In the genomic region with DNA sequence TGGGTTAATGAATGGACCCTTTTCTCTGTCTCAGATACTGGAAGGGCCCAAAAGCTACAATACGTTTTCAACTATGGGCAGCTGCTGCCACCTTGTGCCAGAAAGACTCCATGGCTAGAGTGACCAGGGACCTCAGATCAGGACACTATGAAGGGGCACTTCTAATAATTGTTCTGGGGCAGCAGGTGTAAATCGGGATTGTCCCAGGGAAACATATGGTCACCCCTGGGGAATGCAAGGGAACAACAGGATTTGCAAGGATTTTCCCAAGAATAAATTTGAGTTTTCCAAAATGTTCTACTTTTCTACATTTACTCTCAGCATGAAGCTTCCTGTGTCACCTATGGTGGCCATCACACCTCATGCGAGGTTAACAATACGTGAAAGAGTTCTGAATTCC, we compare ENCODE assay signal across 8 cellular contexts. TPM values are rescaled to one million over a fixed set of nuclear protein-coding genes. Genes with fewer than 3 reads are reported as not detected.
DNase-seq lines count a peak whose midpoint lies in the region; ATAC-seq and TF ChIP-seq lines count a peak whose summit lies in the region.

No MANE protein-coding gene starts in this region.

- H3K4me3 Mint-ChIP-seq in activated naive CD4-positive, alpha-beta T cell treated with anti-CD3 and anti-CD28 coated beads for 36 hours: no peak overlapping the region

- H3K27me3 ChIP-seq in Loucy (ENCODE audit: insufficient read depth, low read length, poor library complexity, severe bottlenecking) (no peaks in the 10 kb centered on the region), SK-N-SH (ENCODE audit: insufficient read depth) (peaks cover 46% of the 10 kb centered on the region; the same call in 1 of the 2 replicates)

- TF ChIP-seq RAD21 in SK-N-SH (IDR thresholded peaks at IDR 0.05; ENCODE audit: low read length): peak; percentile 85

- H3K36me3 Mint-ChIP-seq in activated naive CD4-positive, alpha-beta T cell treated with anti-CD3 and anti-CD28 coated beads for 36 hours (ENCODE audit: low read depth): no peaks in the 10 kb centered on the region

- H3K27me3 Mint-ChIP-seq in activated naive CD4-positive, alpha-beta T cell treated with anti-CD3 and anti-CD28 coated beads for 36 hours (ENCODE audit: low read depth): no peaks in the 10 kb centered on the region

- H2AFZ ChIP-seq in Loucy (ENCODE audit: low read length) (no peak overlapping the region), SK-N-SH (ENCODE audit: low read depth) (no peak overlapping the region)

- H3K4me3 ChIP-seq in Loucy (ENCODE audit: low read length, poor library complexity, severe bottlenecking): no peak overlapping the region
- H3K4me3 ChIP-seq in SK-N-SH (ENCODE audit: low read depth in 2 of 2, low read length in 1 of 2): no peak overlapping the region

- TF ChIP-seq EP300 in SK-N-SH (IDR thresholded peaks at IDR 0.05; ENCODE audit: borderline replicate concordance in 1 of 2, low read depth in 1 of 2, low read length in 1 of 2): no peak

- H3K4me1 ChIP-seq in Loucy (ENCODE audit: insufficient read depth, low read length, poor library complexity, severe bottlenecking) (no peaks in the 10 kb centered on the region), SK-N-SH (ENCODE audit: control insufficient read depth in 1 of 2, insufficient read depth in 2 of 2, low read depth in 1 of 2, low read length in 1 of 2) (no peaks in the 10 kb centered on the region)

- no peaks in the 10 kb centered on the region for H3K9me3 ChIP-seq in Loucy (ENCODE audit: insufficient read depth, low read depth, low read length)
- no peaks in the 10 kb centered on the region for H3K9me3 ChIP-seq in SK-N-SH

- H3K36me3 ChIP-seq in Loucy (ENCODE audit: insufficient read depth, low read length) (no peaks in the 10 kb centered on the region), SK-N-SH (replicated peaks in 1 of 2; ENCODE audit: control insufficient read depth in 1 of 2, insufficient read depth in 2 of 2, low read length in 1 of 2) (no peaks in the 10 kb centered on the region)

- H3K4me2 ChIP-seq in Loucy (ENCODE audit: low read depth, low read length, poor library complexity, severe bottlenecking) (no peak overlapping the region), SK-N-SH (no peak overlapping the region)

- H3K4me1 Mint-ChIP-seq in activated naive CD4-positive, alpha-beta T cell treated with anti-CD3 and anti-CD28 coated beads for 36 hours (ENCODE audit: low read depth): no peaks in the 10 kb centered on the region

- intact Hi-C loops in activated naive CD4-positive, alpha-beta T cell treated with anti-CD3 and anti-CD28 coated beads for 36 hours (cut with micrococcal nuclease): loop anchor here (1.0 to 10.0 kb wide), 8 partner anchors 47 to 487 kb away; partner anchors contain the start of genes DYRK3 and IL20
- intact Hi-C loops in head of caudate nucleus (cut with DNase I): no loop called here

- H3K79me2 ChIP-seq in Loucy (ENCODE audit: insufficient read depth, low read length): no peaks in the 10 kb centered on the region
- no peaks in the 10 kb centered on the region for H3K79me2 ChIP-seq in SK-N-SH (ENCODE audit: insufficient read depth)

- no peaks in the 10 kb centered on the region for H3K9me3 Mint-ChIP-seq in activated naive CD4-positive, alpha-beta T cell treated with anti-CD3 and anti-CD28 coated beads for 36 hours

- H3F3A ChIP-seq in Loucy (ENCODE audit: low read depth) (no peaks in the 10 kb centered on the region), SK-N-SH (replicated peaks; ENCODE audit: insufficient read depth) (no peaks in the 10 kb centered on the region)

- H3K27ac ChIP-seq in SK-N-SH (ENCODE audit: low read depth in 2 of 2, low read length in 1 of 2): no peak overlapping the region

- H4K20me1 ChIP-seq in Loucy (ENCODE audit: insufficient read depth, low read length, poor library complexity, severe bottlenecking) (no peaks in the 10 kb centered on the region), SK-N-SH (ENCODE audit: insufficient read depth) (no peaks in the 10 kb centered on the region)

- no peak for ATAC-seq in HG02642 (IDR thresholded peaks at IDR 0.05; ENCODE audit: poor library complexity, unreplicated experiment)

- peak; percentile 86 for TF ChIP-seq CTCF in Loucy (conservative IDR thresholded peaks at IDR 0.05; ENCODE audit: low read length)
- TF ChIP-seq CTCF in SK-N-SH (IDR thresholded peaks at IDR 0.05): peak; percentile 62

- H3K27ac Mint-ChIP-seq in activated naive CD4-positive, alpha-beta T cell treated with anti-CD3 and anti-CD28 coated beads for 36 hours: no peak overlapping the region

- H3K9me2 ChIP-seq in Loucy (replicated peaks; ENCODE audit: low read depth, low read length) (no peaks in the 10 kb centered on the region), SK-N-SH (no peaks in the 10 kb centered on the region)

- POLR2A ChIA-PET in SK-N-SH (lab: Yijun Ruan, JAX): interaction anchor here (1.5 kb wide), 1 partner anchor 347 kb away, joined by 5 read pairs; the partner anchor contains the start of gene DYRK3

- H3K9ac ChIP-seq in Loucy (ENCODE audit: low read depth, low read length, poor library complexity, severe bottlenecking) (no peak overlapping the region), SK-N-SH (no peak overlapping the region)

- CTCF ChIA-PET in SK-N-SH (lab: Yijun Ruan, JAX): interaction anchor here (0.6 to 6.1 kb wide), 59 partner anchors 9 to 520 kb away, joined by 3 to 48 read pairs (median 4); partner anchors contain the start of genes DYRK3, FCAMR and PIGR
- CTCF ChIA-PET in activated naive CD4-positive, alpha-beta T cell treated with anti-CD3 and anti-CD28 coated beads for 36 hours (lab: Charles Lee): interaction anchor here (0.6 to 7.1 kb wide), 38 partner anchors 9 to 492 kb away, joined by 3 to 124 read pairs (median 5); partner anchors contain the start of genes DYRK3, FCAMR, FCMR and IL20

- DNase-seq in DMS 273 (lab: John Stamatoyannopoulos, UW; ENCODE audit: unreplicated experiment) (peak; percentile 77), DMS 273 treated with DMSO at 0.1 percent for 48 hours (lab: John Stamatoyannopoulos, UW) (no peak), SK-N-SH (peak; percentile 58), head of caudate nucleus (peak in 41 of 42 donors; percentile 32 to 85 (median 66)), retina (peak; percentile 59)
- DNase-seq in activated naive CD4-positive, alpha-beta T cell treated with anti-CD3 and anti-CD28 coated beads for 36 hours: peak; percentile 78

- WGBS in SK-N-SH (ENCODE audit: low lambda C conversion rate): 4% methylated on average over 4 of the region's 4 CpGs

TF ChIP-seq in SK-N-SH, 30 proteins besides CTCF, POLR2A, EP300 and RAD21:
- no peak for TF ChIP-seq FOXJ3 (CRISPR knock-in tag; IDR thresholded peaks at IDR 0.05)
- TF ChIP-seq SMC3 (IDR thresholded peaks at IDR 0.05; ENCODE audit: low read depth, low read length): peak; percentile 63
- no peak for TF ChIP-seq NFIC (IDR thresholded peaks at IDR 0.05; ENCODE audit: borderline replicate concordance)

RNA-seq across cellular contexts. Expression of gene FCAMR, which starts 12.0 kb away (rescaled TPM):
- not detected in 2 replicates for polyA plus RNA-seq in SK-N-SH (2012; rRNA removed)
- not detected in 2 replicates for polyA plus RNA-seq in SK-N-SH (2012; cell fraction: cytosol; rRNA removed)
- polyA plus RNA-seq in SK-N-SH (2012; cell fraction: nucleus; rRNA removed): not detected in 2 replicates
- total RNA-seq in activated naive CD4-positive, alpha-beta T cell treated with anti-CD3 and anti-CD28 coated beads for 36 hours: not detected

RNA-seq across cellular contexts. Expression of gene PIGR, which starts 36.0 kb away (rescaled TPM):
- not detected in 2 replicates for polyA plus RNA-seq in SK-N-SH (2012; rRNA removed)
- not detected in 2 replicates for polyA plus RNA-seq in SK-N-SH (2012; cell fraction: cytosol; rRNA removed)
- not detected in 2 replicates for polyA plus RNA-seq in SK-N-SH (2012; cell fraction: nucleus; rRNA removed)
- total RNA-seq in activated naive CD4-positive, alpha-beta T cell treated with anti-CD3 and anti-CD28 coated beads for 36 hours: under 1 TPM in 1 of 2 experiments, not detected in 1; 0.10 TPM

RNA-seq across cellular contexts. Expression of gene C1orf116, which starts 50.3 kb away (rescaled TPM):
- 0.02 TPM in 1 of 2 replicates, not detected in the other for polyA plus RNA-seq in SK-N-SH (2012; rRNA removed)
- 0.01 TPM in 1 of 2 replicates, not detected in the other for polyA plus RNA-seq in SK-N-SH (2012; cell fraction: cytosol; rRNA removed)
- 0.02 TPM in 2 replicates for polyA plus RNA-seq in SK-N-SH (2012; cell fraction: nucleus; rRNA removed)
- total RNA-seq in activated naive CD4-positive, alpha-beta T cell treated with anti-CD3 and anti-CD28 coated beads for 36 hours: not detected
